In genomic region chr11:12457030-12457600, GRCh38 we compare ENCODE assay signal across 18 cellular contexts.
DNase-seq lines count a peak whose midpoint lies in the region; ATAC-seq and TF ChIP-seq lines count a peak whose summit lies in the region.
"Had no signal": no experiment of that assay in that cellular context is flagged by ENCODE, and none has a peak within 500 bp of the region (broad histone marks: within the 10 kb centered on the region; RNA-seq: fewer than 3 reads in every experiment).

No MANE protein-coding gene starts in this region.

- WGBS in stomach, 5 donors: 72 to 79% (median 76%) methylated on average over 6 of the region's 6 CpGs

- in situ Hi-C loops in brain microvascular endothelial cell (cut with HindIII; ENCODE audit: low pct_ligation_motif_present, low sequenced_read_pairs): no loop called here

- no peaks in the 10 kb centered on the region for H3K9me3 ChIP-seq in stomach
- H3K9me3 ChIP-seq: BLaER1 treated with 17β-estradiol and CSF1 and Interleukin-3, amounts not matched to agents 10 nM and 100 nM; right atrium auricular region had no signal

- peak overlapping the region in 1 of 2 donors; percentile 12 for H3K27ac Mint-ChIP-seq in activated naive CD4-positive, alpha-beta T cell treated with anti-CD3 and anti-CD28 coated beads, Interleukin-2, amount 50 U/mL, for 72 hours
- H3K27ac Mint-ChIP-seq in activated CD4-positive, alpha-beta memory T cell treated with anti-CD3 and anti-CD28 coated beads, Interleukin-2, amount 10 ng/mL, durations not matched to agents 7 days and 5 days: no peak overlapping the region
- H3K27ac Mint-ChIP-seq: activated CD4-positive, alpha-beta T cell treated with anti-CD3 and anti-CD28 coated beads for 36 hours; activated naive CD4-positive, alpha-beta T cell treated with anti-CD3 and anti-CD28 coated beads, Interleukin-2, amount 50 U/mL, for 24 hours; GM23338; natural killer cell; T-helper 2 cell treated with Interferon-gamma antibody and Interleukin-4, amounts not matched to agents 5 μg/mL and 100 μg/mL, for 36 hours had no signal

- DNase-seq in HCEC 1CT (peak; percentile 63), brain microvascular endothelial cell (peak; percentile 73), kidney glomerular epithelial cell (lab: John Stamatoyannopoulos, UW) (peak; percentile 2), stomach (no peak), NCI-H2171 (lab: John Stamatoyannopoulos, UW) (no peak)
- no peak for DNase-seq in activated naive CD4-positive, alpha-beta T cell treated with anti-CD3 and anti-CD28 coated beads, Interleukin-2, amount 50 U/mL, for 72 hours (ENCODE audit: low spot score in 2 of 2)
- DNase-seq in activated CD4-positive, alpha-beta memory T cell treated with anti-CD3 and anti-CD28 coated beads, Interleukin-2, amount 10 ng/mL, durations not matched to agents 7 days and 5 days: no peak
- DNase-seq: activated CD4-positive, alpha-beta T cell treated with anti-CD3 and anti-CD28 coated beads for 36 hours; DMS153; MV-4-11; natural killer cell; NCI-H2171 treated with DMSO at 0.1 percent for 48 hours had no signal

- no peak for ATAC-seq in activated naive CD4-positive, alpha-beta T cell treated with anti-CD3 and anti-CD28 coated beads, Interleukin-2, amount 50 U/mL, for 72 hours
- no peak for ATAC-seq in HG02571 (IDR thresholded peaks at IDR 0.05; ENCODE audit: unreplicated experiment)
- ATAC-seq: activated CD4-positive, alpha-beta T cell treated with anti-CD3 and anti-CD28 coated beads for 36 hours; GM23338; natural killer cell had no signal

- peaks cover 4 to 79% (median 34%) of the 10 kb centered on the region in 4 donors for H3K4me1 ChIP-seq in stomach

- TF ChIP-seq CTCF in brain microvascular endothelial cell (IDR thresholded peaks at IDR 0.05; ENCODE audit: low read depth, low read length, missing control alignments): no peak
- TF ChIP-seq CTCF in stomach (IDR thresholded peaks at IDR 0.05): no peak

- H3K27ac ChIP-seq in brain microvascular endothelial cell (peak overlapping the region; percentile 48), stomach (peak overlapping the region in 4 of 5 donors; percentile 22 to 80 (median 73))
- H3K27ac ChIP-seq: BLaER1 treated with 17β-estradiol and CSF1 and Interleukin-3, amounts not matched to agents 10 nM and 100 nM had no signal

- H3K36me3 ChIP-seq in brain microvascular endothelial cell (replicated peaks) (no peaks in the 10 kb centered on the region), stomach (no peaks in the 10 kb centered on the region)
- H3K36me3 ChIP-seq: BLaER1 treated with 17β-estradiol and CSF1 and Interleukin-3, amounts not matched to agents 10 nM and 100 nM; right atrium auricular region had no signal

- H3K4me1 Mint-ChIP-seq in activated CD4-positive, alpha-beta memory T cell treated with anti-CD3 and anti-CD28 coated beads, Interleukin-2, amount 10 ng/mL, durations not matched to agents 7 days and 5 days: no peaks in the 10 kb centered on the region
- H3K4me1 Mint-ChIP-seq: activated CD4-positive, alpha-beta T cell treated with anti-CD3 and anti-CD28 coated beads for 36 hours; activated naive CD4-positive, alpha-beta T cell treated with anti-CD3 and anti-CD28 coated beads, Interleukin-2, amount 50 U/mL, for 24 hours; natural killer cell had no signal

- H3K27me3 ChIP-seq in brain microvascular endothelial cell (replicated peaks): no peaks in the 10 kb centered on the region
- no peaks in the 10 kb centered on the region for H3K27me3 ChIP-seq in stomach
- H3K27me3 ChIP-seq: BLaER1 treated with 17β-estradiol and CSF1 and Interleukin-3, amounts not matched to agents 10 nM and 100 nM; right atrium auricular region had no signal

- POLR2A ChIA-PET in activated CD4-positive, alpha-beta memory T cell treated with anti-CD3 and anti-CD28 coated beads, Interleukin-2, amount 10 ng/mL, durations not matched to agents 7 days and 5 days (lab: Charles Lee): no interaction called here

- no peaks in the 10 kb centered on the region for H3K9me3 Mint-ChIP-seq in activated naive CD4-positive, alpha-beta T cell treated with anti-CD3 and anti-CD28 coated beads, Interleukin-2, amount 50 U/mL, for 72 hours
- no peaks in the 10 kb centered on the region for H3K9me3 Mint-ChIP-seq in activated CD4-positive, alpha-beta memory T cell treated with anti-CD3 and anti-CD28 coated beads, Interleukin-2, amount 10 ng/mL, durations not matched to agents 7 days and 5 days
- H3K9me3 Mint-ChIP-seq: activated naive CD4-positive, alpha-beta T cell treated with anti-CD3 and anti-CD28 coated beads, Interleukin-2, amount 50 U/mL, for 24 hours; GM23338; natural killer cell; T-helper 2 cell treated with Interferon-gamma antibody and Interleukin-4, amounts not matched to agents 5 μg/mL and 100 μg/mL, for 36 hours had no signal

- H3K36me3 Mint-ChIP-seq in activated naive CD4-positive, alpha-beta T cell treated with anti-CD3 and anti-CD28 coated beads, Interleukin-2, amount 50 U/mL, for 72 hours: no peaks in the 10 kb centered on the region
- H3K36me3 Mint-ChIP-seq in activated CD4-positive, alpha-beta memory T cell treated with anti-CD3 and anti-CD28 coated beads, Interleukin-2, amount 10 ng/mL, durations not matched to agents 7 days and 5 days (ENCODE audit: low read depth): no peaks in the 10 kb centered on the region
- H3K36me3 Mint-ChIP-seq: activated naive CD4-positive, alpha-beta T cell treated with anti-CD3 and anti-CD28 coated beads, Interleukin-2, amount 50 U/mL, for 24 hours; natural killer cell had no signal

- H3K4me3 ChIP-seq in brain microvascular endothelial cell (ENCODE audit: low read depth, low read length): no peak overlapping the region
- no peak overlapping the region for H3K4me3 ChIP-seq in stomach
- H3K4me3 ChIP-seq: BLaER1 treated with 17β-estradiol and CSF1 and Interleukin-3, amounts not matched to agents 10 nM and 100 nM; GM23338; right atrium auricular region had no signal

- peaks cover 2% of the 10 kb centered on the region for H3K27me3 Mint-ChIP-seq in activated CD4-positive, alpha-beta memory T cell treated with anti-CD3 and anti-CD28 coated beads, Interleukin-2, amount 10 ng/mL, durations not matched to agents 7 days and 5 days

- intact Hi-C loops in stomach (cut with DNase I; ENCODE audit: low total_unique reads): no loop called here

- CTCF ChIA-PET in activated CD4-positive, alpha-beta memory T cell treated with anti-CD3 and anti-CD28 coated beads, Interleukin-2, amount 10 ng/mL, durations not matched to agents 7 days and 5 days (lab: Charles Lee): no interaction called here

- TF ChIP-seq POLR2A in stomach (IDR thresholded peaks at IDR 0.05): no peak

- no peak for TF ChIP-seq EP300 in stomach (IDR thresholded peaks at IDR 0.05)

- no peak overlapping the region for H3K4me3 Mint-ChIP-seq in activated CD4-positive, alpha-beta memory T cell treated with anti-CD3 and anti-CD28 coated beads, Interleukin-2, amount 10 ng/mL, durations not matched to agents 7 days and 5 days
- H3K4me3 Mint-ChIP-seq: activated CD4-positive, alpha-beta T cell treated with anti-CD3 and anti-CD28 coated beads for 36 hours; activated naive CD4-positive, alpha-beta T cell treated with anti-CD3 and anti-CD28 coated beads, Interleukin-2, amount 50 U/mL, for 24 hours; GM23338; natural killer cell; T-helper 2 cell treated with Interferon-gamma antibody and Interleukin-4, amounts not matched to agents 5 μg/mL and 100 μg/mL, for 36 hours had no signal

Comparison
In these comparisons a context has a peak if more than half of its experiments do, and no peak if none do; other contexts are left out.
1. DNase-seq: peak in HCEC 1CT (single experiment), brain microvascular endothelial cell (single experiment) and kidney glomerular epithelial cell (single experiment); none in stomach (single experiment), activated naive CD4-positive, alpha-beta T cell treated with anti-CD3 and anti-CD28 coated beads, Interleukin-2, amount 50 U/mL, for 72 hours (0 of 2), activated CD4-positive, alpha-beta memory T cell treated with anti-CD3 and anti-CD28 coated beads, Interleukin-2, amount 10 ng/mL, durations not matched to agents 7 days and 5 days (single experiment) and NCI-H2171 (single experiment).